27 cellular contexts compared by ENCODE assay signal in genomic region chr5:116488334-116488733, GRCh38.
DNase-seq lines count a peak whose midpoint lies in the region; ATAC-seq and TF ChIP-seq lines count a peak whose summit lies in the region.
"Had no signal": no experiment of that assay in that cellular context is flagged by ENCODE, and none has a peak within 500 bp of the region (broad histone marks: within the 10 kb centered on the region; RNA-seq: fewer than 3 reads in every experiment).

No MANE protein-coding gene starts in this region.

- H3K79me2 ChIP-seq in PC-3 (ENCODE audit: low read length): no peaks in the 10 kb centered on the region

- H3K27me3 ChIP-seq in PC-3 (ENCODE audit: low read length): no peaks in the 10 kb centered on the region
- no peaks in the 10 kb centered on the region for H3K27me3 ChIP-seq in foreskin keratinocyte
- no peaks in the 10 kb centered on the region for H3K27me3 ChIP-seq in colonic mucosa

- peaks cover 34% of the 10 kb centered on the region for H3K4me1 ChIP-seq in PC-3 (ENCODE audit: insufficient read depth, low read length)
- H3K4me1 ChIP-seq in foreskin keratinocyte: peaks cover 15% of the 10 kb centered on the region
- H3K4me1 ChIP-seq in colonic mucosa: no peaks in the 10 kb centered on the region
- H3K4me1 ChIP-seq: HAP-1 had no signal

- TF ChIP-seq CTCF in PC-3 (conservative IDR thresholded peaks at IDR 0.05; ENCODE audit: low read depth, low read length): no peak
- TF ChIP-seq CTCF in foreskin keratinocyte (conservative IDR thresholded peaks at IDR 0.05): no peak
- TF ChIP-seq CTCF in colonic mucosa (IDR thresholded peaks at IDR 0.05): no peak

- peak; percentile 61 for ATAC-seq in PC-3
- ATAC-seq in foreskin keratinocyte: peak; percentile 31
- ATAC-seq in HG02938 (IDR thresholded peaks at IDR 0.05; ENCODE audit: unreplicated experiment): no peak
- ATAC-seq: HepG2, K562 had no signal

- H3K4me3 ChIP-seq in PC-3 (ENCODE audit: low read length) (no peak overlapping the region), colonic mucosa (no peak overlapping the region)
- H3K4me3 ChIP-seq: GM23248, HAP-1, K562, PC-9 had no signal

- H3K27ac ChIP-seq in PC-3 (ENCODE audit: low read length): no peak overlapping the region
- peak overlapping the region; percentile 25 for H3K27ac ChIP-seq in cingulate gyrus (ENCODE audit: low read depth, low read length)
- no peak overlapping the region for H3K27ac ChIP-seq in foreskin keratinocyte
- H3K27ac ChIP-seq in colonic mucosa: no peak overlapping the region
- H3K27ac ChIP-seq: GM23248, PC-9 had no signal

- intact Hi-C loops in PC-3 (cut with micrococcal nuclease) (no loop called here), colonic mucosa (cut with DNase I) (loop anchor here (10.0 kb wide), 1 partner anchor 76 kb away; no protein-coding TSS in a partner anchor)

- no peak overlapping the region for H3K9ac ChIP-seq in PC-3 (ENCODE audit: low read length)
- H3K9ac ChIP-seq in colonic mucosa (ENCODE audit: low read depth in 2 of 2, low read length in 2 of 2): no peak overlapping the region
- H3K9ac ChIP-seq: GM23248 had no signal

- H3K36me3 ChIP-seq in PC-3 (ENCODE audit: low read depth, low read length) (no peaks in the 10 kb centered on the region), colonic mucosa (no peaks in the 10 kb centered on the region)

- H2AFZ ChIP-seq in PC-3 (ENCODE audit: low read length): no peak overlapping the region
- H2AFZ ChIP-seq: GM23248, PC-9 had no signal

- H3K9me3 ChIP-seq in PC-3 (ENCODE audit: low read length) (no peaks in the 10 kb centered on the region), colonic mucosa (no peaks in the 10 kb centered on the region)
- H3K9me3 ChIP-seq: HAP-1 had no signal

- DNase-seq in ELR (ENCODE audit: low read depth) (peak; percentile 17), PC-3 (peak; percentile 53), foreskin keratinocyte (peak; percentile 17 to 26), colonic mucosa (no peak), HEK293T (ENCODE audit: extremely low spot score) (no peak), GM19240 (ENCODE audit: insufficient read length, low spot score) (no peak)
- DNase-seq: 8988T, ACHN, Calu3, DMS79 treated with DMSO at 0.1 percent for 48 hours, GM23248, Kasumi-1, NCI-H1092 treated with DMSO at 0.1 percent for 48 hours, NCI-H1436, NCI-H187, NCI-H2081 treated with DMSO at 0.1 percent for 48 hours, NCI-H2171, NCI-H226, NCI-H524 treated with DMSO at 0.1 percent for 48 hours, NCI-H774, PC-9, SHP77 had no signal

- no TSS peak for BruUV-seq in PC-3 (replicated peaks; lab: Mats Ljungman, UMichigan)

- H3F3A ChIP-seq in PC-3 (ENCODE audit: low read length, unreplicated experiment): no peaks in the 10 kb centered on the region

- no peaks in the 10 kb centered on the region for H3K9me2 ChIP-seq in PC-3 (replicated peaks; ENCODE audit: low read length)

- POLR2A ChIA-PET in PC-3 (lab: Charles Lee; ENCODE audit: unreplicated experiment) (no interaction called here), HEK293T (lab: Yijun Ruan, JAX) (no interaction called here)

- H4K20me1 ChIP-seq in PC-3 (ENCODE audit: low read length): no peaks in the 10 kb centered on the region

- no peak overlapping the region for H3K4me2 ChIP-seq in PC-3 (ENCODE audit: low read length)
- H3K4me2 ChIP-seq: PC-9 had no signal

- CTCF ChIA-PET in PC-3 (lab: Charles Lee) (no interaction called here), HEK293T (lab: Yijun Ruan, JAX) (no interaction called here)

TF ChIP-seq in HEK293T, 16 proteins besides CTCF, POLR2A, EP300 and RAD21:
- no peak for TF ChIP-seq SP1 (IDR thresholded peaks at IDR 0.05)
- TF ChIP-seq FOXA1 (IDR thresholded peaks at IDR 0.05): no peak
- TF ChIP-seq PKNOX1 (IDR thresholded peaks at IDR 0.05): no peak
- TF ChIP-seq HDGF (IDR thresholded peaks at IDR 0.05; ENCODE audit: borderline replicate concordance): no peak
- TF ChIP-seq SUZ12 (IDR thresholded peaks at IDR 0.05): no peak
- TF ChIP-seq FOXM1 (IDR thresholded peaks at IDR 0.05; ENCODE audit: borderline replicate concordance): no peak
- no peak for TF ChIP-seq ELF4 (IDR thresholded peaks at IDR 0.05)
- no peak for TF ChIP-seq BHLHE40 (IDR thresholded peaks at IDR 0.05; ENCODE audit: borderline replicate concordance)
- no peak for TF ChIP-seq ARNT (IDR thresholded peaks at IDR 0.05)
- no peak for TF ChIP-seq CTBP1 (IDR thresholded peaks at IDR 0.05; ENCODE audit: borderline replicate concordance)
- TF ChIP-seq TARDBP (IDR thresholded peaks at IDR 0.05): no peak

Comparison
In these comparisons a context has a peak if more than half of its experiments do, and no peak if none do; other contexts are left out.
1. DNase-seq: peak in ELR (single experiment), PC-3 (single experiment) and foreskin keratinocyte (2 of 2); none in colonic mucosa (single experiment), HEK293T (single experiment) and GM19240 (single experiment).